Comparison of ENCODE assay signal across 8 cellular contexts in genomic region chr6:41941280-41942044, GRCh38. TPM values are rescaled to one million over a fixed set of nuclear protein-coding genes. Genes with fewer than 3 reads are reported as not detected.
DNase-seq lines count a peak whose midpoint lies in the region; ATAC-seq, FAIRE-seq and TF ChIP-seq lines count a peak whose summit lies in the region.

Gene CCND3, minus strand, starts transcription at chr6:41941808. Its CDS starts 159 bp downstream, at chr6:41941649.

- H3K27ac ChIP-seq in uterus = peak within 1 kb of the TSS; percentile 66 to 85

- peak within 1 kb of the TSS; percentile 50 to 73 for H3K4me3 ChIP-seq in uterus

- peaks cover 10 to 24% of the 10 kb centered on the region in 2 donors for H3K4me1 ChIP-seq in uterus

- peak in 1 of 4 experiments; percentile 3 for TF ChIP-seq CTCF in uterus (IDR thresholded peaks at IDR 0.05)

- peak; percentile 15; the same call in 1 of the 2 replicates for TF ChIP-seq POLR2A in GM12892 (IDR thresholded peaks at IDR 0.05; ENCODE audit: low read depth, low read length)
- peak; percentile 22 to 64 for TF ChIP-seq POLR2A in uterus (IDR thresholded peaks at IDR 0.05)

- DNase-seq in GM12892 (ENCODE audit: insufficient read length) = peak; percentile 79
- peak; percentile 43 for DNase-seq in NCI-H1417 treated with DMSO at 0.1 percent for 48 hours (lab: John Stamatoyannopoulos, UW)
- peak; percentile 71 to 94 (median 76) for DNase-seq in T-helper 1 cell
- DNase-seq in amniotic epithelial cell (ENCODE audit: low read depth) = peak; percentile 46
- peak; percentile 97 for DNase-seq in left ventricle myocardium superior
- peak; percentile 93 for DNase-seq in putamen (ENCODE audit: low spot score)
- DNase-seq in uterus = peak; percentile 88 to 92

- H3K27me3 ChIP-seq in uterus = no peaks in the 10 kb centered on the region

- ATAC-seq in HG02763 (IDR thresholded peaks at IDR 0.05; ENCODE audit: unreplicated experiment) (peak; percentile 89), left ventricle myocardium superior (peak; percentile 92)

- H3K36me3 ChIP-seq in uterus = no peaks in the 10 kb centered on the region

- intact Hi-C loops in left ventricle myocardium superior (cut with micrococcal nuclease) (loop anchor here (5.0 kb wide), 1 partner anchor 106 kb away; no protein-coding TSS in a partner anchor), uterus (cut with DNase I; ENCODE audit: low total_unique reads) (no loop called here)

- peak; percentile 85 for FAIRE-seq in GM12892 (lab: Jason Lieb, UNC)

- no peaks in the 10 kb centered on the region for H3K9me3 ChIP-seq in uterus

RNA-seq across cellular contexts. Expression of gene CCND3, which starts in this region (rescaled TPM):
- polyA plus RNA-seq in GM12892 (2012; ENCODE audit: missing spikeins) = 26.8 TPM
- total RNA-seq in left ventricle myocardium superior (52.7 TPM), uterus (100 to 1,000 TPM in 1 of 4 donors, 10 to 100 TPM in 3; 28.8 to 101 (median 74.3) TPM)

Comparison
In these comparisons a context has a peak if more than half of its experiments do, and no peak if none do; other contexts are left out.
1. Peak in every context shown above with its lines: DNase-seq, ATAC-seq, H3K4me3 ChIP-seq and H3K27ac ChIP-seq.
2. DNase-seq: peak in every context shown above with its lines; median percentile 97 in left ventricle myocardium superior; 93 in putamen; 90 in uterus; 79 in GM12892; 76 in T-helper 1 cell; 46 in amniotic epithelial cell; 43 in NCI-H1417 treated with DMSO at 0.1 percent for 48 hours.